11 cellular contexts compared by ENCODE assay signal in genomic region chr2:195477248-195477995, GRCh38.
DNase-seq lines count a peak whose midpoint lies in the region; ATAC-seq and TF ChIP-seq lines count a peak whose summit lies in the region.
"Had no signal": no experiment of that assay in that cellular context is flagged by ENCODE, and none has a peak within 500 bp of the region (broad histone marks: within the 10 kb centered on the region; RNA-seq: fewer than 3 reads in every experiment).

No MANE protein-coding gene starts in this region.

- CTCF ChIA-PET in OCI-LY7 (lab: Charles Lee; ENCODE audit: unreplicated experiment), result no interaction called here

- 82% methylated on average over 2 of the region's 2 CpGs for WGBS in hepatocyte (ENCODE audit: low lambda C conversion rate, missing lambda C conversion rate)

- H3K79me2 ChIP-seq in MM.1S (ENCODE audit: low read length) (no peaks in the 10 kb centered on the region), hepatocyte (no peaks in the 10 kb centered on the region), OCI-LY7 (ENCODE audit: insufficient read depth, low read depth, low read length) (no peaks in the 10 kb centered on the region)

- H3K27me3 ChIP-seq in MM.1S (replicated peaks; ENCODE audit: insufficient read depth, low read length), result no peaks in the 10 kb centered on the region
- no peaks in the 10 kb centered on the region for H3K27me3 ChIP-seq in vagina
- no peaks in the 10 kb centered on the region for H3K27me3 ChIP-seq in hepatocyte

- H4K20me1 ChIP-seq in MM.1S (ENCODE audit: insufficient read depth, low read length) (no peaks in the 10 kb centered on the region), hepatocyte (ENCODE audit: insufficient read depth, poor library complexity, severe bottlenecking) (no peaks in the 10 kb centered on the region), OCI-LY7 (ENCODE audit: insufficient read depth, low read length) (no peaks in the 10 kb centered on the region)

- no peaks in the 10 kb centered on the region for H3K36me3 ChIP-seq in MM.1S (replicated peaks; ENCODE audit: insufficient read depth, low read length)
- no peaks in the 10 kb centered on the region for H3K36me3 ChIP-seq in vagina
- no peaks in the 10 kb centered on the region for H3K36me3 ChIP-seq in hepatocyte (replicated peaks; ENCODE audit: insufficient read depth, low read depth)
- no peaks in the 10 kb centered on the region for H3K36me3 ChIP-seq in OCI-LY7 (ENCODE audit: insufficient read depth, low read length)

- no peaks in the 10 kb centered on the region for H3F3A ChIP-seq in MM.1S (ENCODE audit: insufficient read depth, low read length)

- H3K4me2 ChIP-seq in MM.1S (ENCODE audit: low read depth, low read length) (no peak overlapping the region), hepatocyte (no peak overlapping the region), OCI-LY7 (ENCODE audit: low read length) (no peak overlapping the region)

- TF ChIP-seq CTCF in HFF-Myc (IDR thresholded peaks at IDR 0.05; ENCODE audit: low read depth, low read length, missing control alignments) (no peak), MM.1S (IDR thresholded peaks at IDR 0.05; ENCODE audit: low read length) (no peak), vagina (IDR thresholded peaks at IDR 0.05) (no peak), hepatocyte (IDR thresholded peaks at IDR 0.05; ENCODE audit: poor library complexity) (no peak), OCI-LY7 (conservative IDR thresholded peaks at IDR 0.05; ENCODE audit: low read length) (no peak)

- BruUV-seq in OCI-LY7 (replicated peaks; lab: Mats Ljungman, UMichigan), result no TSS peak

- peak; percentile 42 for DNase-seq in HFF-Myc (ENCODE audit: extremely low read depth, low read depth)
- DNase-seq in MM.1S, result peak; percentile 16
- DNase-seq in foreskin melanocyte, result peak; percentile 83
- DNase-seq in vagina (ENCODE audit: extremely low spot score in 2 of 2), result no peak
- no peak for DNase-seq in NOMO-1 (lab: John Stamatoyannopoulos, UW; ENCODE audit: unreplicated experiment in 2 of 2)
- no peak for DNase-seq in hepatocyte (ENCODE audit: low spot score)
- DNase-seq in OCI-LY7 (ENCODE audit: low spot score), result no peak
- DNase-seq: activated naive CD4-positive, alpha-beta T cell treated with anti-CD3 and anti-CD28 coated beads, Interleukin-2, amount 50 U/mL, for 16 hours; psoas muscle; Right ventricle myocardium superior had no signal

- peak; percentile 81 for ATAC-seq in GM18517 (IDR thresholded peaks at IDR 0.05; ENCODE audit: unreplicated experiment)
- ATAC-seq: psoas muscle had no signal

- no peak for TF ChIP-seq POLR2A in vagina (IDR thresholded peaks at IDR 0.05)

- H3K27ac ChIP-seq in MM.1S (ENCODE audit: low read length) (no peak overlapping the region), vagina (no peak overlapping the region), hepatocyte (no peak overlapping the region), OCI-LY7 (ENCODE audit: low read depth, low read length, poor library complexity, severe bottlenecking) (no peak overlapping the region)
- H3K27ac ChIP-seq: psoas muscle had no signal

- no peaks in the 10 kb centered on the region for H3K9me2 ChIP-seq in MM.1S (replicated peaks; ENCODE audit: insufficient read depth, low read length)
- H3K9me2 ChIP-seq in hepatocyte (replicated peaks; ENCODE audit: insufficient read depth), result no peaks in the 10 kb centered on the region
- H3K9me2 ChIP-seq in OCI-LY7 (ENCODE audit: insufficient read depth, low read length), result no peaks in the 10 kb centered on the region

- intact Hi-C loops in vagina (cut with DNase I), result no loop called here
- intact Hi-C loops in OCI-LY7 (cut with micrococcal nuclease; ENCODE audit: unreplicated experiment), result no loop called here

- no peak overlapping the region for H3K9ac ChIP-seq in MM.1S (ENCODE audit: low read length)

- H3K4me1 ChIP-seq in MM.1S (ENCODE audit: low read length), result peaks cover 27% of the 10 kb centered on the region
- H3K4me1 ChIP-seq in vagina, result no peaks in the 10 kb centered on the region
- no peaks in the 10 kb centered on the region for H3K4me1 ChIP-seq in hepatocyte (ENCODE audit: insufficient read depth)
- H3K4me1 ChIP-seq in OCI-LY7 (ENCODE audit: insufficient read depth, low read length, poor library complexity, severe bottlenecking), result peaks cover 6% of the 10 kb centered on the region
- H3K4me1 ChIP-seq: psoas muscle had no signal

- POLR2A ChIA-PET in OCI-LY7 (lab: Charles Lee), result interaction anchor here (0.8 to 1.2 kb wide), 4 partner anchors 12 to 203 kb away, joined by 3 to 5 read pairs (median 3); partner anchors contain the start of gene SLC39A10

- H3K4me3 ChIP-seq in HFF-Myc (replicated peaks; ENCODE audit: low read depth, low read length) (no peak overlapping the region), MM.1S (ENCODE audit: low read length) (no peak overlapping the region), vagina (no peak overlapping the region), hepatocyte (no peak overlapping the region), OCI-LY7 (ENCODE audit: low read depth, low read length, poor library complexity, severe bottlenecking) (no peak overlapping the region)
- H3K4me3 ChIP-seq: psoas muscle had no signal

- H3K9me3 ChIP-seq in MM.1S (replicated peaks; ENCODE audit: insufficient read depth, low read length), result no peaks in the 10 kb centered on the region
- H3K9me3 ChIP-seq in vagina, result no peaks in the 10 kb centered on the region
- no peaks in the 10 kb centered on the region for H3K9me3 ChIP-seq in hepatocyte (ENCODE audit: low read depth)
- H3K9me3 ChIP-seq in OCI-LY7 (ENCODE audit: low read length), result peaks cover 4% of the 10 kb centered on the region; the same call in 1 of the 2 replicates
- H3K9me3 ChIP-seq: psoas muscle had no signal

- H2AFZ ChIP-seq in MM.1S (ENCODE audit: low read length), result no peak overlapping the region
- H2AFZ ChIP-seq in hepatocyte, result no peak overlapping the region
- H2AFZ ChIP-seq in OCI-LY7 (ENCODE audit: low read length), result no peak overlapping the region

Comparison
In these comparisons a context has a peak if more than half of its experiments do, and no peak if none do; other contexts are left out.
1. DNase-seq: peak in HFF-Myc (single experiment), MM.1S (single experiment) and foreskin melanocyte (single experiment); none in vagina (0 of 2), NOMO-1 (0 of 2), hepatocyte (single experiment) and OCI-LY7 (single experiment).